9 cellular contexts compared by ENCODE assay signal in genomic region chr1:57424231-57425027, GRCh38. TPM values are rescaled to one million over a fixed set of nuclear protein-coding genes. Genes with fewer than 3 reads are reported as not detected.
DNase-seq lines count a peak whose midpoint lies in the region; ATAC-seq and TF ChIP-seq lines count a peak whose summit lies in the region.
"Had no signal": no experiment of that assay in that cellular context is flagged by ENCODE, and none has a peak within 500 bp of the region (broad histone marks: within the 10 kb centered on the region; RNA-seq: fewer than 3 reads in every experiment).

No MANE protein-coding gene starts in this region.

- H3K4me1 Mint-ChIP-seq in endothelial cell (ENCODE audit: unreplicated experiment) = peaks cover 8% of the 10 kb centered on the region

- peaks cover 31% of the 10 kb centered on the region for H3K27me3 ChIP-seq in mucosa of stomach (ENCODE audit: control insufficient read depth, insufficient read depth, low read length)

- H3K27ac Mint-ChIP-seq in endothelial cell (ENCODE audit: unreplicated experiment) = peak overlapping the region; percentile 26

- no peaks in the 10 kb centered on the region for H3K36me3 ChIP-seq in mucosa of stomach (ENCODE audit: control insufficient read depth, insufficient read depth, low read length)
- H3K36me3 ChIP-seq: Peyer's patch had no signal

- peaks cover 12% of the 10 kb centered on the region for H3K4me1 ChIP-seq in mucosa of stomach (ENCODE audit: control insufficient read depth, insufficient read depth, low read length)

- no peaks in the 10 kb centered on the region for H3K9me3 ChIP-seq in mucosa of stomach (ENCODE audit: control insufficient read depth, low read length)
- H3K9me3 ChIP-seq: Peyer's patch had no signal

- DNase-seq in GM12864 (ENCODE audit: low read depth) (no peak), NCI-H345 treated with DMSO at 0.1 percent for 48 hours (lab: John Stamatoyannopoulos, UW; ENCODE audit: unreplicated experiment) (peak; percentile 49), endothelial cell (ENCODE audit: low spot score) (peak; percentile 86), SIG-M5 (lab: John Stamatoyannopoulos, UW) (no peak), GDM1 (lab: John Stamatoyannopoulos, UW) (no peak)

- H3K9ac ChIP-seq in mucosa of stomach (ENCODE audit: low read length) = peak overlapping the region; percentile 29

- no peaks in the 10 kb centered on the region for H3K36me3 Mint-ChIP-seq in endothelial cell (ENCODE audit: low read depth, unreplicated experiment)

- H3K9me3 Mint-ChIP-seq in endothelial cell (ENCODE audit: unreplicated experiment) = no peaks in the 10 kb centered on the region

- peak; percentile 10 for TF ChIP-seq CTCF in GM12864 (IDR thresholded peaks at IDR 0.05; ENCODE audit: low read depth, low read length, missing control alignments)
- TF ChIP-seq CTCF in endothelial cell (IDR thresholded peaks at IDR 0.05; ENCODE audit: unreplicated experiment) = peak; percentile 83

- H3K4me3 Mint-ChIP-seq in endothelial cell (ENCODE audit: unreplicated experiment) = peak overlapping the region; percentile 92

- no peak overlapping the region for H3K4me3 ChIP-seq in GM12864 (ENCODE audit: low read depth, low read length)
- peak overlapping the region; percentile 84 for H3K4me3 ChIP-seq in mucosa of stomach (ENCODE audit: low read length)

- ATAC-seq in GM18498 (IDR thresholded peaks at IDR 0.05; ENCODE audit: unreplicated experiment) = no peak
- ATAC-seq in GM21737 (IDR thresholded peaks at IDR 0.05; ENCODE audit: unreplicated experiment) = no peak

- no peaks in the 10 kb centered on the region for H3K27me3 Mint-ChIP-seq in endothelial cell (ENCODE audit: unreplicated experiment)

RNA-seq across cellular contexts. Expression of gene DAB1, which starts 0.6 kb away (rescaled TPM):
- total RNA-seq in endothelial cell (ENCODE audit: unreplicated experiment) = 19.1 TPM

Comparison
In these comparisons a context has a peak if more than half of its experiments do, and no peak if none do; other contexts are left out.
1. DNase-seq: peak in NCI-H345 treated with DMSO at 0.1 percent for 48 hours (single experiment) and endothelial cell (single experiment); none in GM12864 (single experiment), SIG-M5 (single experiment) and GDM1 (single experiment).